In the genomic region with DNA sequence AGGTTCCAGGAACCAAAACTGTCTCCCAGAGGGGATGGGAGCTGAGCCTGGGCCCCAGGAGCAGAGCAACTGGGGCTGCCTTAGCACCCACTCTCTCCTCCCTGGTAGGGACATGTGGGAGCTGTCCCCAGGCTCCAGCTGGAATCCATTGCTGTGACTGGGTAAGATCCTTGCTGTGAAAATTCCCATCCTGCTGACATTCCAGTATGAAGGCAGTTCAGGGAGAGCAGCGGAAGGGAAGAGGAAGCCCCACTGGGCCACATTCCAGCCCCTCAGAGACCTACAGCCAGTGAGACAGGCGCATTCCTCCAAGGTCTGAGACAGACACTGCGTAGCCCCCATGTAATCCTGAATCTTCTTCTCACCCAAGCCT, we compare ENCODE assay signal across 8 cellular contexts. TPM values are rescaled to one million over a fixed set of nuclear protein-coding genes. Genes with fewer than 3 reads are reported as not detected.
A peak's percentile ranks its signal among the peaks of the same experiment; 100 is the strongest.
DNase-seq lines count a peak whose midpoint lies in the region; ATAC-seq and TF ChIP-seq lines count a peak whose summit lies in the region.

No MANE protein-coding gene starts in this region.

- TSS peak; percentile 35 for BruUV-seq in mammary epithelial cell (replicated peaks; lab: Mats Ljungman, UMichigan)

- no peak for TF ChIP-seq POLR2A in heart left ventricle (IDR thresholded peaks at IDR 0.05)

- H3K4me1 ChIP-seq in heart left ventricle (peaks cover 16 to 81% (median 57%) of the 10 kb centered on the region in 12 donors), mammary epithelial cell (ENCODE audit: insufficient read depth, low read length) (peaks cover 87% of the 10 kb centered on the region), lower lobe of right lung (peaks cover 74% of the 10 kb centered on the region), urinary bladder (ENCODE audit: insufficient read depth) (peaks cover 3% of the 10 kb centered on the region)

- no peak overlapping the region for H2AFZ ChIP-seq in mammary epithelial cell (ENCODE audit: low read depth, low read length)

- H3K9ac ChIP-seq in mammary epithelial cell (ENCODE audit: insufficient read depth, low read length): peak overlapping the region; percentile 12

- no peaks in the 10 kb centered on the region for H3K27me3 ChIP-seq in heart left ventricle
- no peaks in the 10 kb centered on the region for H3K27me3 ChIP-seq in mammary epithelial cell (ENCODE audit: insufficient read depth, low read length)
- H3K27me3 ChIP-seq in lower lobe of right lung (ENCODE audit: low read depth): no peaks in the 10 kb centered on the region

- in situ Hi-C loops in mammary epithelial cell (cut with MboI; ENCODE audit: low sequenced_read_pairs in 2 of 2): loop anchor here in 1 of 2 donors (10.0 kb wide), 1 partner anchor 59 kb away; no protein-coding TSS in a partner anchor

- H3K9me3 ChIP-seq in heart left ventricle (no peaks in the 10 kb centered on the region), mammary epithelial cell (replicated peaks; ENCODE audit: insufficient read depth, low read length) (no peaks in the 10 kb centered on the region), lower lobe of right lung (no peaks in the 10 kb centered on the region)

- H3K36me3 ChIP-seq in heart left ventricle: no peaks in the 10 kb centered on the region
- peaks cover 2% of the 10 kb centered on the region for H3K36me3 ChIP-seq in mammary epithelial cell (ENCODE audit: insufficient read depth, low read length)
- no peaks in the 10 kb centered on the region for H3K36me3 ChIP-seq in lower lobe of right lung
- H3K36me3 ChIP-seq in urinary bladder (ENCODE audit: insufficient read depth): no peaks in the 10 kb centered on the region

- H3K4me3 ChIP-seq in heart left ventricle (no peak overlapping the region), mammary epithelial cell (replicated peaks in 1 of 3; ENCODE audit: insufficient read depth in 1 of 3, low read depth in 2 of 3, low read length in 3 of 3) (no peak overlapping the region), lower lobe of right lung (no peak overlapping the region), urinary bladder (ENCODE audit: low read depth, low read length) (no peak overlapping the region)

- 35 to 54% (median 48%) methylated on average over 3 of the region's 3 CpGs for WGBS in heart left ventricle, 4 donors
- 87% methylated on average over 3 of the region's 3 CpGs for WGBS in mammary epithelial cell (ENCODE audit: low coverage, missing lambda C conversion rate)
- 50% methylated on average over 3 of the region's 3 CpGs for WGBS in urinary bladder

- H4K20me1 ChIP-seq in mammary epithelial cell (ENCODE audit: insufficient read depth, low read length): no peaks in the 10 kb centered on the region

- no peak overlapping the region for H3K4me2 ChIP-seq in mammary epithelial cell (ENCODE audit: insufficient read depth, low read depth, low read length)

- dilution Hi-C loops in mammary epithelial cell (cut with HindIII; ENCODE audit: low sequenced_read_pairs): loop anchor here (5.0 kb wide), 2 partner anchors 56 to 121 kb away; no protein-coding TSS in a partner anchor

- no peak for TF ChIP-seq CTCF in heart left ventricle (IDR thresholded peaks at IDR 0.05)
- no peak for TF ChIP-seq CTCF in mammary epithelial cell (conservative IDR thresholded peaks at IDR 0.05 in 1 of 2, IDR thresholded peaks at IDR 0.05 in 1 of 2; ENCODE audit: extremely low read depth in 1 of 2, insufficient read depth in 1 of 2, low read depth in 1 of 2, low read length in 2 of 2)
- TF ChIP-seq CTCF in lower lobe of right lung (IDR thresholded peaks at IDR 0.05): no peak

- peak in 1 of 5 donors; percentile 51 for DNase-seq in heart left ventricle
- no peak for DNase-seq in Right ventricle myocardium superior
- no peak for DNase-seq in mammary epithelial cell
- no peak for DNase-seq in lower lobe of right lung
- no peak for DNase-seq in activated naive CD4-positive, alpha-beta T cell treated with anti-CD3 and anti-CD28 coated beads, Interleukin-2, amount 50 U/mL, for 16 hours
- DNase-seq in DMS114 treated with DMSO at 0.1 percent for 48 hours (lab: John Stamatoyannopoulos, UW; ENCODE audit: unreplicated experiment): no peak

- peaks cover 93% of the 10 kb centered on the region for H3K79me2 ChIP-seq in mammary epithelial cell (ENCODE audit: insufficient read depth, low read length)

- CTCF ChIA-PET in mammary epithelial cell (lab: Charles Lee; ENCODE audit: low non-redundant PET): interaction anchor here (0.6 to 0.7 kb wide), 2 partner anchors 39 to 57 kb away, joined by 3 to 9 read pairs; no protein-coding TSS in a partner anchor

- H3K27ac ChIP-seq in heart left ventricle (peak overlapping the region in 11 of 12 donors; percentile 51 to 83 (median 73)), mammary epithelial cell (ENCODE audit: insufficient read depth, low read depth, low read length) (peak overlapping the region; percentile 81), lower lobe of right lung (peak overlapping the region; percentile 69), urinary bladder (ENCODE audit: low read depth) (peak overlapping the region; percentile 58)

- intact Hi-C loops in heart left ventricle (cut with DNase I): no loop called here
- intact Hi-C loops in Right ventricle myocardium superior (cut with DNase I): no loop called here
- intact Hi-C loops in mammary epithelial cell (cut with micrococcal nuclease): no loop called here
- intact Hi-C loops in lower lobe of right lung (cut with DNase I): no loop called here

- ATAC-seq in heart left ventricle (peak in 2 of 4 donors; percentile 5 to 58), Right ventricle myocardium superior (ENCODE audit: poor library complexity) (no peak), lower lobe of right lung (peak in 1 of 2 donors; percentile 2), HG03196 (IDR thresholded peaks at IDR 0.05; ENCODE audit: unreplicated experiment) (no peak)

RNA-seq across cellular contexts. Expression of gene MYO18A, which starts 24.2 kb away (rescaled TPM):
- total RNA-seq in heart left ventricle: 100 to 1,000 TPM; 241 to 340 (median 300) TPM
- polyA plus RNA-seq in heart left ventricle: 100 to 1,000 TPM in 1 of 2 donors, 10 to 100 TPM in 1; 83.5 to 306 TPM
- 393 TPM for total RNA-seq in Right ventricle myocardium superior
- 100 to 1,000 TPM in 1 of 2 donors, 10 to 100 TPM in 1; 62.3 to 102 TPM for total RNA-seq in mammary epithelial cell
- polyA plus RNA-seq in mammary epithelial cell: 17.8 TPM
- polyA minus RNA-seq in mammary epithelial cell: 131 TPM
- total RNA-seq in lower lobe of right lung: 59.5 TPM
- total RNA-seq in urinary bladder: 33.8 TPM
- polyA plus RNA-seq in urinary bladder: 30.6 TPM
